Comparison of ENCODE assay signal across 17 cellular contexts in the genomic region with DNA sequence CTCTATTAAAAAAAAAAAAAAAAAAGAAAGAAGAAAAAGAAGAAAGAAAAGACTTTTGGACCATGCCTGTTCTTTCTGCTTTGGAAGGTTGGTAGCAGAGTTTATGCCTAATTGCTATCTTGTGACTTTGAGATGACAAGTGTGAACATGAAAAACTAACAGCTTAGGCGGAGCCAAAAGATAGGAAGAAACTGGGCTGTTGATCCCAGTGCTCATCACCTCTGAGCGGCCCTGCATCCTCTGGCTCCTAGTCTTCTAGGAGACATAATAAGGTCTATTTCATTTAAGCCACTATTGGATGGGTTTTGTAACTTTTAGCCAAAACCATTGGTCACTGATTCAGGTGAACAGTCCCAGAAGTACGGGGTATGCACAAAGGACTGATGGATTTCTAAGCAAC.
"Had no signal": no experiment of that assay in that cellular context is flagged by ENCODE, and none has a peak within 500 bp of the region (broad histone marks: within the 10 kb centered on the region; RNA-seq: fewer than 3 reads in every experiment).

No MANE protein-coding gene starts in this region.

- H3K4me3 ChIP-seq: esophagus squamous epithelium, gastroesophageal sphincter, heart right ventricle, left lung, prostate gland, tibial artery had no signal

- H3K27me3 ChIP-seq: gastroesophageal sphincter, left lung, tibial artery had no signal

- ATAC-seq: gastroesophageal sphincter, heart right ventricle, left lung, natural killer cell had no signal

- H3K9me3 ChIP-seq: esophagus squamous epithelium, left lung, prostate gland, tibial artery had no signal

- DNase-seq: activated CD4-positive, alpha-beta memory T cell treated with anti-CD3 and anti-CD28 coated beads for 36 hours; activated CD4-positive, alpha-beta T cell treated with anti-CD3 and anti-CD28 coated beads for 48 hours; activated CD4-positive, CD25-positive, alpha-beta regulatory T cell; activated naive CD4-positive, alpha-beta T cell treated with Interleukin-2 at 50 U/mL for 16 hours; activated naive CD8-positive, alpha-beta T cell treated with anti-CD3 and anti-CD28 coated beads for 36 hours; activated T-cell treated with anti-CD3 and anti-CD28 coated beads, Interleukin-2, amount 50 U/mL, for 48 hours; effector memory CD4-positive, alpha-beta T cell; esophagus squamous epithelium; heart right ventricle; kidney; left lung; midbrain; natural killer cell; stimulated activated CD4-positive, alpha-beta T cell treated with anti-CD3 and anti-CD28 coated beads, Interleukin-12 subunit alpha, Interleukin-12 subunit beta, amount 100 ng/mL, for 4 hours; tibial artery had no signal

- H3K36me3 ChIP-seq: esophagus squamous epithelium, gastroesophageal sphincter, heart right ventricle, left lung, prostate gland, tibial artery had no signal

- H3K27ac ChIP-seq: esophagus squamous epithelium, heart right ventricle, prostate gland, tibial artery had no signal

- H3K4me1 ChIP-seq: prostate gland had no signal
